Comparison of ENCODE assay signal across 31 cellular contexts in the genomic region with DNA sequence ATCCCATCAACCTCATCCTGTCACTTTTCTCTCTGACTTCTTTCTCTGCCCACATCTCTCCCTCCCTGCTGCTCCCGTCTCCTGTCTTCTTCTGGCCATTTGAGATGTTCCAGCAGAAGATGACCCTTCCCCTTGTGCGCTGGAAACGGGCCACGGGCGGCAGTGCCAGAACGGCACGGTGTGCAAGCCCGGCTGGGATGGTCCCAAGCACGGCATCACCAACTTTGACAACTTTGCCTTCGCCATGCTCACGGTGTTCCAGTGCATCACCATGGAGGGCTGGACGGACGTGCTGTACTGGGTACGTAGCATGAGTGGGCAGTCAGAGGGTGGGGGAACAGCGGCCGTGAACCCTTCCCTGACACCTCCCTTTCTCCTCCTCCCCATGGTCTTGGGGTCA.
"Had no signal": no experiment of that assay in that cellular context is flagged by ENCODE, and none has a peak within 500 bp of the region (broad histone marks: within the 10 kb centered on the region; RNA-seq: fewer than 3 reads in every experiment).

No MANE protein-coding gene starts in this region.

- H3K27ac ChIP-seq: body of pancreas, esophagus muscularis mucosa, foreskin keratinocyte, gastrocnemius medialis had no signal

- H3K4me3 ChIP-seq: adrenal gland, body of pancreas, breast epithelium, esophagus muscularis mucosa, gastrocnemius medialis had no signal

- FAIRE-seq: colon had no signal

- H3K36me3 ChIP-seq: adrenal gland, breast epithelium, gastrocnemius medialis had no signal

- DNase-seq: activated B cell treated with CpG ODN at 0.5 μM for 24 hours; activated CD4-positive, alpha-beta T cell treated with anti-CD3 and anti-CD28 coated beads for 48 hours; activated CD4-positive, alpha-beta T cell treated with anti-CD3 and anti-CD28 coated beads, Interleukin-2, amount 50 U/mL, for 1 hour; activated CD4-positive, alpha-beta T cell treated with anti-CD3 and anti-CD28 coated beads, Interleukin-2, amount 50 U/mL, for 48 hours; activated CD8-positive, alpha-beta memory T cell treated with anti-CD3 and anti-CD28 coated beads for 24 hours; activated CD8-positive, alpha-beta T cell treated with anti-CD3 and anti-CD28 coated beads for 36 hours; activated effector memory CD4-positive, alpha-beta T cell treated with anti-CD3 and anti-CD28 coated beads, Interleukin-2, amount 50 U/mL, for 16 hours; activated naive CD4-positive, alpha-beta T cell treated with anti-CD3 and anti-CD28 coated beads for 36 hours; activated naive CD8-positive, alpha-beta T cell treated with anti-CD3 and anti-CD28 coated beads for 36 hours; activated naive CD8-positive, alpha-beta T cell treated with anti-CD3 and anti-CD28 coated beads, Interleukin-2, amount 50 U/mL, for 24 hours; activated T-cell treated with anti-CD3 and anti-CD28 coated beads, Interleukin-2, amount 50 U/mL, for 4 hours; adrenal gland; amygdala; aorta; body of pancreas; caudate nucleus; cortex of kidney; dermis blood vessel endothelial cell; effector CD4-positive, alpha-beta T cell; effector memory CD8-positive, alpha-beta T cell; erythroblast; foreskin keratinocyte; gastrocnemius medialis; T-helper 1 cell; T-helper 17 cell; T1000; WERI-Rb-1 had no signal

- ATAC-seq: activated CD4-positive, CD25-positive, alpha-beta regulatory T cell treated with anti-CD3 and anti-CD28 coated beads, Interleukin-2, amount 50 U/mL, for 24 hours; activated CD8-positive, alpha-beta T cell treated with anti-CD3 and anti-CD28 coated beads for 36 hours; activated naive CD8-positive, alpha-beta T cell treated with anti-CD3 and anti-CD28 coated beads, Interleukin-2, amount 50 U/mL, for 24 hours; activated T-cell treated with anti-CD3 and anti-CD28 coated beads, Interleukin-2, amount 50 U/mL, for 4 hours; body of pancreas; effector memory CD8-positive, alpha-beta T cell; foreskin keratinocyte; gastrocnemius medialis; T-helper 17 cell had no signal

- H3K27me3 ChIP-seq: adrenal gland, body of pancreas, breast epithelium, esophagus muscularis mucosa, foreskin keratinocyte had no signal

- H3K4me1 ChIP-seq: body of pancreas, foreskin keratinocyte had no signal

- H3K9me3 ChIP-seq: adrenal gland, body of pancreas, breast epithelium, esophagus muscularis mucosa, gastrocnemius medialis had no signal
